In genomic region chr5:57931807-57932206, GRCh38 we compare ENCODE assay signal across 22 cellular contexts.
"Had no signal": no experiment of that assay in that cellular context is flagged by ENCODE, and none has a peak within 500 bp of the region (broad histone marks: within the 10 kb centered on the region; RNA-seq: fewer than 3 reads in every experiment).

No MANE protein-coding gene starts in this region.

- H3K4me3 ChIP-seq: MG63, PC-9, Peyer's patch, SJSA1, SK-N-MC had no signal

- H3K9me3 ChIP-seq: Peyer's patch, SJSA1 had no signal

- H3K27me3 ChIP-seq: MG63, Peyer's patch, SJSA1 had no signal

- H3K36me3 ChIP-seq: MG63, Peyer's patch, SJSA1 had no signal

- H3K27ac ChIP-seq: PC-9, Peyer's patch, SJSA1, SK-N-MC had no signal

- H3K4me1 Mint-ChIP-seq: IgD-negative memory B cell had no signal

- DNase-seq: Karpas-422, KG1, MG63, NCI-H1092, NCI-H1105 treated with DMSO at 0.1 percent for 48 hours, NCI-H1417 treated with DMSO at 0.1 percent for 48 hours, NCI-H146, NCI-H1694 treated with DMSO at 0.1 percent for 48 hours, NCI-H1930, NCI-H2081, NCI-H2171, NCI-H226, NCI-H446, NCI-H510A, NCI-H524 treated with DMSO at 0.1 percent for 48 hours, NCI-H774, PC-9, Peyer's patch, SHP77 treated with DMSO at 0.1 percent for 48 hours had no signal

- H3K4me3 Mint-ChIP-seq: IgD-negative memory B cell had no signal

- H3K36me3 Mint-ChIP-seq: IgD-negative memory B cell had no signal

- H3K27me3 Mint-ChIP-seq: IgD-negative memory B cell had no signal

- H3K27ac Mint-ChIP-seq: IgD-negative memory B cell had no signal

- H3K4me1 ChIP-seq: Peyer's patch had no signal
